Comparison of ENCODE assay signal across 1 cellular context in genomic region chr10:17062493-17063487, GRCh38.
TF ChIP-seq lines count a peak whose summit lies in the region.

No MANE protein-coding gene starts in this region.

TF ChIP-seq in HEK293, 187 proteins besides CTCF, POLR2A, EP300 and RAD21 (continued from another document and continues in another):
- TF ChIP-seq KLF1 (tag by site-specific recombination; IDR thresholded peaks at IDR 0.05) = no peak
- TF ChIP-seq ZNF792 (tag by site-specific recombination; IDR thresholded peaks at IDR 0.05) = no peak
- TF ChIP-seq ZNF266 (tag by site-specific recombination; IDR thresholded peaks at IDR 0.05; ENCODE audit: low read depth) = no peak
- TF ChIP-seq ZSCAN30 (tag by site-specific recombination; IDR thresholded peaks at IDR 0.05) = no peak
- TF ChIP-seq SETDB1 (IDR thresholded peaks at IDR 0.05; ENCODE audit: insufficient read length, low read length) = no peak
- no peak for TF ChIP-seq GLIS1 (tag by site-specific recombination; IDR thresholded peaks at IDR 0.05)
- peak; percentile 68 for TF ChIP-seq ZNF600 (tag by site-specific recombination; IDR thresholded peaks at IDR 0.05)
- TF ChIP-seq ZNF704 (tag by site-specific recombination; IDR thresholded peaks at IDR 0.05) = no peak
- TF ChIP-seq ZSCAN5A (tag by site-specific recombination; IDR thresholded peaks at IDR 0.05) = no peak
- TF ChIP-seq ZNF791 (tag by site-specific recombination; IDR thresholded peaks at IDR 0.05) = no peak
- no peak for TF ChIP-seq SP2 (tag by site-specific recombination; IDR thresholded peaks at IDR 0.05)
- no peak for TF ChIP-seq ZNF398 (tag by site-specific recombination; IDR thresholded peaks at IDR 0.05)
- TF ChIP-seq ZNF571 (tag by site-specific recombination; IDR thresholded peaks at IDR 0.05) = no peak
- no peak for TF ChIP-seq ZNF214 (tag by site-specific recombination; IDR thresholded peaks at IDR 0.05; ENCODE audit: borderline replicate concordance)
- no peak for TF ChIP-seq ZNF138 (tag by site-specific recombination; IDR thresholded peaks at IDR 0.05; ENCODE audit: borderline replicate concordance)
- no peak for TF ChIP-seq OVOL3 (tag by site-specific recombination; IDR thresholded peaks at IDR 0.05)
- no peak; the same call in 1 of the 2 replicates for TF ChIP-seq ZFP37 (tag by site-specific recombination; IDR thresholded peaks at IDR 0.05)
- TF ChIP-seq TSHZ1 (tag by site-specific recombination; IDR thresholded peaks at IDR 0.05; ENCODE audit: borderline replicate concordance) = peak; percentile 59
- no peak for TF ChIP-seq ZNF677 (tag by site-specific recombination; IDR thresholded peaks at IDR 0.05)
- no peak for TF ChIP-seq AEBP2 (tag by site-specific recombination; IDR thresholded peaks at IDR 0.05; ENCODE audit: borderline replicate concordance)
- TF ChIP-seq SP3 (tag by site-specific recombination; IDR thresholded peaks at IDR 0.05) = no peak; the same call in 1 of the 2 replicates
- no peak for TF ChIP-seq HOXC10 (CRISPR knock-in tag; IDR thresholded peaks at IDR 0.05)
- TF ChIP-seq SALL2 (tag by site-specific recombination; IDR thresholded peaks at IDR 0.05; ENCODE audit: borderline replicate concordance) = no peak
- TF ChIP-seq ZNF302 (tag by site-specific recombination; IDR thresholded peaks at IDR 0.05; ENCODE audit: low read depth) = no peak
- peak; percentile 48 for TF ChIP-seq ZNF394 (tag by site-specific recombination; IDR thresholded peaks at IDR 0.05; ENCODE audit: borderline replicate concordance)
- peak; percentile 90 for TF ChIP-seq SP7 (tag by site-specific recombination; IDR thresholded peaks at IDR 0.05)
- no peak for TF ChIP-seq ZNF530 (tag by site-specific recombination; IDR thresholded peaks at IDR 0.05; ENCODE audit: low read depth)
- no peak for TF ChIP-seq ZNF510 (tag by site-specific recombination; IDR thresholded peaks at IDR 0.05; ENCODE audit: insufficient replicate concordance)
- TF ChIP-seq ZNF366 (tag by site-specific recombination; conservative IDR thresholded peaks at IDR 0.05) = peak; percentile 52
- no peak for TF ChIP-seq ZNF426 (tag by site-specific recombination; IDR thresholded peaks at IDR 0.05)
- TF ChIP-seq ZNF26 (tag by site-specific recombination; IDR thresholded peaks at IDR 0.05) = no peak
- peak; percentile 22; the same call in 1 of the 2 replicates for TF ChIP-seq KLF17 (tag by site-specific recombination; IDR thresholded peaks at IDR 0.05)
- no peak for TF ChIP-seq ZNF837 (tag by site-specific recombination; IDR thresholded peaks at IDR 0.05)
- TF ChIP-seq ZNF132 (tag by site-specific recombination; IDR thresholded peaks at IDR 0.05; ENCODE audit: borderline replicate concordance) = no peak
- no peak for TF ChIP-seq ZNF514 (tag by site-specific recombination; IDR thresholded peaks at IDR 0.05)
- TF ChIP-seq YY2 (tag by site-specific recombination; IDR thresholded peaks at IDR 0.05) = no peak
- no peak for TF ChIP-seq ZNF610 (tag by site-specific recombination; IDR thresholded peaks at IDR 0.05; ENCODE audit: borderline replicate concordance)
- TF ChIP-seq ZNF404 (tag by site-specific recombination; IDR thresholded peaks at IDR 0.05) = no peak
- no peak for TF ChIP-seq ZNF561 (tag by site-specific recombination; IDR thresholded peaks at IDR 0.05; ENCODE audit: borderline replicate concordance)
- TF ChIP-seq ZNF623 (tag by site-specific recombination; IDR thresholded peaks at IDR 0.05) = no peak
- no peak for TF ChIP-seq ZNF148 (tag by site-specific recombination; IDR thresholded peaks at IDR 0.05; ENCODE audit: borderline replicate concordance)
- no peak for TF ChIP-seq REST (tag by site-specific recombination; IDR thresholded peaks at IDR 0.05)
- TF ChIP-seq KLF16 (tag by site-specific recombination; IDR thresholded peaks at IDR 0.05) = no peak
- peak; percentile 93 for TF ChIP-seq SCRT2 (tag by site-specific recombination; IDR thresholded peaks at IDR 0.05)
- TF ChIP-seq ZNF274 (IDR thresholded peaks at IDR 0.05; ENCODE audit: low read length) = no peak
- no peak for TF ChIP-seq ZNF274 (tag by site-specific recombination; IDR thresholded peaks at IDR 0.05; ENCODE audit: borderline replicate concordance)
